Comparison of ENCODE assay signal across 18 cellular contexts in genomic region chr18:1270081-1270480, GRCh38.
"Had no signal": no experiment of that assay in that cellular context is flagged by ENCODE, and none has a peak within 500 bp of the region (broad histone marks: within the 10 kb centered on the region; RNA-seq: fewer than 3 reads in every experiment).

No MANE protein-coding gene starts in this region.

- H3K4me3 ChIP-seq: adrenal gland, heart left ventricle, upper lobe of left lung had no signal

- H3K9me3 Mint-ChIP-seq: activated CD4-positive, alpha-beta T cell treated with anti-CD3 and anti-CD28 coated beads, Interleukin-2, amount 10 ng/mL, durations not matched to agents 24 days and 14 days had no signal

- H3K9me3 ChIP-seq: adrenal gland, heart left ventricle, upper lobe of left lung had no signal

- H3K4me1 ChIP-seq: adrenal gland, heart left ventricle, upper lobe of left lung had no signal

- DNase-seq: activated B cell treated with CpG ODN at 0.5 μM for 24 hours; activated CD4-positive, alpha-beta T cell treated with anti-CD3 and anti-CD28 coated beads, Interleukin-2, amount 10 ng/mL, durations not matched to agents 24 days and 14 days; activated CD8-positive, alpha-beta memory T cell treated with anti-CD3 and anti-CD28 coated beads for 24 hours; activated naive CD4-positive, alpha-beta T cell treated with anti-CD3 and anti-CD28 coated beads, Interleukin-2, amount 50 U/mL, for 16 hours; activated T-cell treated with anti-CD3 and anti-CD28 coated beads for 4 hours; adrenal gland; cortex of kidney; effector CD8-positive, alpha-beta T cell; heart left ventricle; islet precursor cell; left ventricle myocardium superior; mesendoderm; stimulated activated CD4-positive, alpha-beta T cell treated with anti-CD3 and anti-CD28 coated beads, Interleukin-4, amount 100 ng/mL, for 1 hour; stimulated activated CD8-positive, alpha-beta memory T cell treated with anti-CD3 and anti-CD28 coated beads, Interleukin-4, amount 100 ng/mL, for 48 hours; upper lobe of left lung had no signal

- ATAC-seq: heart left ventricle, left ventricle myocardium superior had no signal

- H3K4me3 Mint-ChIP-seq: activated B cell treated with CpG ODN at 0.5 μM for 24 hours; activated CD4-positive, alpha-beta T cell treated with anti-CD3 and anti-CD28 coated beads, Interleukin-2, amount 10 ng/mL, durations not matched to agents 24 days and 14 days; central memory CD8-positive, alpha-beta T cell; stimulated activated naive CD8-positive, alpha-beta T cell treated with anti-CD3 and anti-CD28 coated beads, Interleukin-15, Interleukin-2, amounts not matched to agents 100 ng/mL and 50 ng/mL, for 24 hours had no signal

- H3K27me3 Mint-ChIP-seq: activated B cell treated with CpG ODN at 0.5 μM for 24 hours; activated CD4-positive, alpha-beta T cell treated with anti-CD3 and anti-CD28 coated beads, Interleukin-2, amount 10 ng/mL, durations not matched to agents 24 days and 14 days; central memory CD8-positive, alpha-beta T cell; stimulated activated naive CD8-positive, alpha-beta T cell treated with anti-CD3 and anti-CD28 coated beads, Interleukin-15, Interleukin-2, amounts not matched to agents 100 ng/mL and 50 ng/mL, for 24 hours had no signal

- H3K27ac Mint-ChIP-seq: activated B cell treated with CpG ODN at 0.5 μM for 24 hours; activated CD4-positive, alpha-beta T cell treated with anti-CD3 and anti-CD28 coated beads, Interleukin-2, amount 10 ng/mL, durations not matched to agents 24 days and 14 days; stimulated activated naive CD8-positive, alpha-beta T cell treated with anti-CD3 and anti-CD28 coated beads, Interleukin-15, Interleukin-2, amounts not matched to agents 100 ng/mL and 50 ng/mL, for 24 hours had no signal

- FAIRE-seq: frontal cortex had no signal

- H3K27me3 ChIP-seq: adrenal gland, heart left ventricle, upper lobe of left lung had no signal

- H3K27ac ChIP-seq: adrenal gland, heart left ventricle, upper lobe of left lung had no signal

- H3K36me3 ChIP-seq: adrenal gland, heart left ventricle, upper lobe of left lung had no signal

- H3K4me1 Mint-ChIP-seq: activated B cell treated with CpG ODN at 0.5 μM for 24 hours; activated CD4-positive, alpha-beta T cell treated with anti-CD3 and anti-CD28 coated beads, Interleukin-2, amount 10 ng/mL, durations not matched to agents 24 days and 14 days; central memory CD8-positive, alpha-beta T cell had no signal
